In the genomic region with DNA sequence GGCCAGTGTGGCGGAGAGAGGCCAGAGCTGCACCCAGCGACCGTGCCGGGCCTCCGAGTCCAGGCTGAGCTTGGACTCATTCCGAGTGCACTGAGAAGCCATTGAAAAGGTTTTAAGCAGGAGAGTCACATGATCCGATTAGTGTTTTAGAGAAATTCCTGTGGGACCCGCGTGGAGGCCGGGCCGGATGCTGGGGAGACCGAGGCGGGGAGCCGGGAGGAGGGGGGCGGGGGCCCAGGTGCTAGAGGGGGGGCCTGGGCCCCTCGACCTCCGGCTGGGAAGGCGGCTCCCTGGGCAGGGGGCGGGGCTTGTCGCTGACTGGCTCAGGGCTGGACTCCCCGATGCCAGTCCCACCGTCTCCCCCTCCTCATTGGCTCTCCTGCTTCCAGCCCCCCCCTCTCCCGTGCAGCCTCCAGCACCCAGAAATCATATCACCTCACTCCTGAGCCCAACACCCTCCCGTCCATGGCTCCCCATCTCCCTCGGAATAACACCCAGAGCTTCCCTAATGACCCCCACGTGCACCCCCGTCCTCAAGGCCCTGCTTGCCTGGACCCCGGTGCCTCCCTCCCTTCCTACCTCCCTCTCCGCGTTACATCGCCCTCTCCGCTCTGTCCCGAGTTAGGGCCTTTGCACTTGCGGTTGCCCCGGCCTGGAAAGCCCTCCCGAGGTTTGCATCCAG, we compare ENCODE assay signal across 1 cellular context.
TF ChIP-seq lines count a peak whose summit lies in the region.

No MANE protein-coding gene starts in this region.

TF ChIP-seq in HepG2, 621 proteins besides CTCF, POLR2A, EP300 and RAD21 (continued from another document):
- TF ChIP-seq, protein P1, sequence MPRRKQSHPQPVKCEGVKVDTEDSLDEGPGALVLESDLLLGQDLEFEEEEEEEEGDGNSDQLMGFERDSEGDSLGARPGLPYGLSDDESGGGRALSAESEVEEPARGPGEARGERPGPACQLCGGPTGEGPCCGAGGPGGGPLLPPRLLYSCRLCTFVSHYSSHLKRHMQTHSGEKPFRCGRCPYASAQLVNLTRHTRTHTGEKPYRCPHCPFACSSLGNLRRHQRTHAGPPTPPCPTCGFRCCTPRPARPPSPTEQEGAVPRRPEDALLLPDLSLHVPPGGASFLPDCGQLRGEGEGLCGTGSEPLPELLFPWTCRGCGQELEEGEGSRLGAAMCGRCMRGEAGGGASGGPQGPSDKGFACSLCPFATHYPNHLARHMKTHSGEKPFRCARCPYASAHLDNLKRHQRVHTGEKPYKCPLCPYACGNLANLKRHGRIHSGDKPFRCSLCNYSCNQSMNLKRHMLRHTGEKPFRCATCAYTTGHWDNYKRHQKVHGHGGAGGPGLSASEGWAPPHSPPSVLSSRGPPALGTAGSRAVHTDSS (CRISPR knock-in tag; conservative IDR thresholded peaks at IDR 0.05): no peak
- TF ChIP-seq, protein P2, sequence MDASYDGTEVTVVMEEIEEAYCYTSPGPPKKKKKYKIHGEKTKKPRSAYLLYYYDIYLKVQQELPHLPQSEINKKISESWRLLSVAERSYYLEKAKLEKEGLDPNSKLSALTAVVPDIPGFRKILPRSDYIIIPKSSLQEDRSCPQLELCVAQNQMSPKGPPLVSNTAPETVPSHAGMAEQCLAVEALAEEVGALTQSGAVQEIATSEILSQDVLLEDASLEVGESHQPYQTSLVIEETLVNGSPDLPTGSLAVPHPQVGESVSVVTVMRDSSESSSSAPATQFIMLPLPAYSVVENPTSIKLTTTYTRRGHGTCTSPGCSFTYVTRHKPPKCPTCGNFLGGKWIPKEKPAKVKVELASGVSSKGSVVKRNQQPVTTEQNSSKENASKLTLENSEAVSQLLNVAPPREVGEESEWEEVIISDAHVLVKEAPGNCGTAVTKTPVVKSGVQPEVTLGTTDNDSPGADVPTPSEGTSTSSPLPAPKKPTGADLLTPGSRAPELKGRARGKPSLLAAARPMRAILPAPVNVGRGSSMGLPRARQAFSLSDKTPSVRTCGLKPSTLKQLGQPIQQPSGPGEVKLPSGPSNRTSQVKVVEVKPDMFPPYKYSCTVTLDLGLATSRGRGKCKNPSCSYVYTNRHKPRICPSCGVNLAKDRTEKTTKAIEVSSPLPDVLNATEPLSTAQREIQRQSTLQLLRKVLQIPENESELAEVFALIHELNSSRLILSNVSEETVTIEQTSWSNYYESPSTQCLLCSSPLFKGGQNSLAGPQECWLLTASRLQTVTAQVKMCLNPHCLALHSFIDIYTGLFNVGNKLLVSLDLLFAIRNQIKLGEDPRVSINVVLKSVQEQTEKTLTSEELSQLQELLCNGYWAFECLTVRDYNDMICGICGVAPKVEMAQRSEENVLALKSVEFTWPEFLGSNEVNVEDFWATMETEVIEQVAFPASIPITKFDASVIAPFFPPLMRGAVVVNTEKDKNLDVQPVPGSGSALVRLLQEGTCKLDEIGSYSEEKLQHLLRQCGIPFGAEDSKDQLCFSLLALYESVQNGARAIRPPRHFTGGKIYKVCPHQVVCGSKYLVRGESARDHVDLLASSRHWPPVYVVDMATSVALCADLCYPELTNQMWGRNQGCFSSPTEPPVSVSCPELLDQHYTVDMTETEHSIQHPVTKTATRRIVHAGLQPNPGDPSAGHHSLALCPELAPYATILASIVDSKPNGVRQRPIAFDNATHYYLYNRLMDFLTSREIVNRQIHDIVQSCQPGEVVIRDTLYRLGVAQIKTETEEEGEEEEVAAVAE (CRISPR knock-in tag; IDR thresholded peaks at IDR 0.05; ENCODE audit: borderline replicate concordance): no peak
- TF ChIP-seq ZNF225 (CRISPR knock-in tag; IDR thresholded peaks at IDR 0.05): no peak
- TF ChIP-seq HNF4G (IDR thresholded peaks at IDR 0.05; ENCODE audit: borderline replicate concordance, low read depth, low read length): no peak
- no peak for TF ChIP-seq HNF4G (CRISPR knock-in tag; IDR thresholded peaks at IDR 0.05; ENCODE audit: borderline replicate concordance, low read depth)
- TF ChIP-seq ZNF878 (CRISPR knock-in tag; IDR thresholded peaks at IDR 0.05): no peak
- peak; percentile 92 for TF ChIP-seq GABPB1 (CRISPR knock-in tag; IDR thresholded peaks at IDR 0.05)
- TF ChIP-seq ZNF337 (CRISPR knock-in tag; IDR thresholded peaks at IDR 0.05; ENCODE audit: borderline replicate concordance, low read depth): no peak
- no peak for TF ChIP-seq SUZ12 (IDR thresholded peaks at IDR 0.05; ENCODE audit: low read depth, low read length)
- TF ChIP-seq, protein P3, sequence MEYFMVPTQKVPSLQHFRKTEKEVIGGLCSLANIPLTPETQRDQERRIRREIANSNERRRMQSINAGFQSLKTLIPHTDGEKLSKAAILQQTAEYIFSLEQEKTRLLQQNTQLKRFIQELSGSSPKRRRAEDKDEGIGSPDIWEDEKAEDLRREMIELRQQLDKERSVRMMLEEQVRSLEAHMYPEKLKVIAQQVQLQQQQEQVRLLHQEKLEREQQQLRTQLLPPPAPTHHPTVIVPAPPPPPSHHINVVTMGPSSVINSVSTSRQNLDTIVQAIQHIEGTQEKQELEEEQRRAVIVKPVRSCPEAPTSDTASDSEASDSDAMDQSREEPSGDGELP (IDR thresholded peaks at IDR 0.05; ENCODE audit: borderline replicate concordance, low read depth): 0 out of 2 replicates have a peak, but pooled peaks have one; percentile 25
- TF ChIP-seq, protein P4, sequence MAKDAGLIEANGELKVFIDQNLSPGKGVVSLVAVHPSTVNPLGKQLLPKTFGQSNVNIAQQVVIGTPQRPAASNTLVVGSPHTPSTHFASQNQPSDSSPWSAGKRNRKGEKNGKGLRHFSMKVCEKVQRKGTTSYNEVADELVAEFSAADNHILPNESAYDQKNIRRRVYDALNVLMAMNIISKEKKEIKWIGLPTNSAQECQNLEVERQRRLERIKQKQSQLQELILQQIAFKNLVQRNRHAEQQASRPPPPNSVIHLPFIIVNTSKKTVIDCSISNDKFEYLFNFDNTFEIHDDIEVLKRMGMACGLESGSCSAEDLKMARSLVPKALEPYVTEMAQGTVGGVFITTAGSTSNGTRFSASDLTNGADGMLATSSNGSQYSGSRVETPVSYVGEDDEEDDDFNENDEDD (CRISPR knock-in tag; IDR thresholded peaks at IDR 0.05; ENCODE audit: borderline replicate concordance): no peak
- TF ChIP-seq SP5 (CRISPR knock-in tag; IDR thresholded peaks at IDR 0.05; ENCODE audit: borderline replicate concordance, low read depth): peak; percentile 41; the same call in 1 of the 2 replicates
- TF ChIP-seq ZNF557 (CRISPR knock-in tag; IDR thresholded peaks at IDR 0.05): no peak
- TF ChIP-seq, protein P5, sequence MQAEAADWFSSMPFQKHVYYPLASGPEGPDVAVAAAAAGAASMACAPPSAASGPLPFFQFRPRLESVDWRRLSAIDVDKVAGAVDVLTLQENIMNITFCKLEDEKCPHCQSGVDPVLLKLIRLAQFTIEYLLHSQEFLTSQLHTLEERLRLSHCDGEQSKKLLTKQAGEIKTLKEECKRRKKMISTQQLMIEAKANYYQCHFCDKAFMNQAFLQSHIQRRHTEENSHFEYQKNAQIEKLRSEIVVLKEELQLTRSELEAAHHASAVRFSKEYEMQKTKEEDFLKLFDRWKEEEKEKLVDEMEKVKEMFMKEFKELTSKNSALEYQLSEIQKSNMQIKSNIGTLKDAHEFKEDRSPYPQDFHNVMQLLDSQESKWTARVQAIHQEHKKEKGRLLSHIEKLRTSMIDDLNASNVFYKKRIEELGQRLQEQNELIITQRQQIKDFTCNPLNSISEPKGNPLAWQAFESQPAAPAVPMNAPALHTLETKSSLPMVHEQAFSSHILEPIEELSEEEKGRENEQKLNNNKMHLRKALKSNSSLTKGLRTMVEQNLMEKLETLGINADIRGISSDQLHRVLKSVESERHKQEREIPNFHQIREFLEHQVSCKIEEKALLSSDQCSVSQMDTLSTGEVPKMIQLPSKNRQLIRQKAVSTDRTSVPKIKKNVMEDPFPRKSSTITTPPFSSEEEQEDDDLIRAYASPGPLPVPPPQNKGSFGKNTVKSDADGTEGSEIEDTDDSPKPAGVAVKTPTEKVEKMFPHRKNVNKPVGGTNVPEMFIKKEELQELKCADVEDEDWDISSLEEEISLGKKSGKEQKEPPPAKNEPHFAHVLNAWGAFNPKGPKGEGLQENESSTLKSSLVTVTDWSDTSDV (CRISPR knock-in tag; IDR thresholded peaks at IDR 0.05): no peak
- TF ChIP-seq ZNF350 (CRISPR knock-in tag; IDR thresholded peaks at IDR 0.05; ENCODE audit: borderline replicate concordance, low read depth): no peak
- peak; percentile 22; the same call in 1 of the 2 replicates for TF ChIP-seq TBX2 (CRISPR knock-in tag; IDR thresholded peaks at IDR 0.05; ENCODE audit: borderline replicate concordance)
- no peak for TF ChIP-seq REL (CRISPR knock-in tag; conservative IDR thresholded peaks at IDR 0.05)
- TF ChIP-seq TCF7 (IDR thresholded peaks at IDR 0.05; ENCODE audit: low read depth): no peak
- TF ChIP-seq, protein P6, sequence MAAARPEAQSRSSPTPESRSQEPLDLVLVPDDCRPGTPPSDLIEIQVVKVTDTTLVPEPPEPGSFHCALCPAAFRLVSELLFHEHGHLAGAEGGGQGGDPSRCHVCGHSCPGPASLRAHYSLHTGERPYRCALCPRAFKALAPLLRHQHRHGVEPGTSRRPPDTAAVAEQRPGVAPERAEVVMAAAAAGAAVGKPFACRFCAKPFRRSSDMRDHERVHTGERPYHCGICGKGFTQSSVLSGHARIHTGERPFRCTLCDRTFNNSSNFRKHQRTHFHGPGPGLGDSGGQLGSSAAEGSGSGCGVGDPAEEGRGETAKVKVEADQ (CRISPR knock-in tag; IDR thresholded peaks at IDR 0.05; ENCODE audit: borderline replicate concordance): no peak
- no peak for TF ChIP-seq FOXJ3 (CRISPR knock-in tag; IDR thresholded peaks at IDR 0.05; ENCODE audit: borderline replicate concordance)
- no peak for TF ChIP-seq ZNF333 (CRISPR knock-in tag; IDR thresholded peaks at IDR 0.05; ENCODE audit: borderline replicate concordance)
- TF ChIP-seq, protein P7, sequence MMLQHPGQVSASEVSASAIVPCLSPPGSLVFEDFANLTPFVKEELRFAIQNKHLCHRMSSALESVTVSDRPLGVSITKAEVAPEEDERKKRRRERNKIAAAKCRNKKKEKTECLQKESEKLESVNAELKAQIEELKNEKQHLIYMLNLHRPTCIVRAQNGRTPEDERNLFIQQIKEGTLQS (CRISPR knock-in tag; IDR thresholded peaks at IDR 0.05): no peak
- TF ChIP-seq ZNF768 (CRISPR knock-in tag; IDR thresholded peaks at IDR 0.05): no peak
- TF ChIP-seq CCAR2 (optimal IDR thresholded peaks at IDR 0.05; ENCODE audit: low read depth, low read length): no peak
- no peak for TF ChIP-seq ZBTB20 (CRISPR knock-in tag; IDR thresholded peaks at IDR 0.05; ENCODE audit: borderline replicate concordance, low read depth)
- TF ChIP-seq, protein P8, sequence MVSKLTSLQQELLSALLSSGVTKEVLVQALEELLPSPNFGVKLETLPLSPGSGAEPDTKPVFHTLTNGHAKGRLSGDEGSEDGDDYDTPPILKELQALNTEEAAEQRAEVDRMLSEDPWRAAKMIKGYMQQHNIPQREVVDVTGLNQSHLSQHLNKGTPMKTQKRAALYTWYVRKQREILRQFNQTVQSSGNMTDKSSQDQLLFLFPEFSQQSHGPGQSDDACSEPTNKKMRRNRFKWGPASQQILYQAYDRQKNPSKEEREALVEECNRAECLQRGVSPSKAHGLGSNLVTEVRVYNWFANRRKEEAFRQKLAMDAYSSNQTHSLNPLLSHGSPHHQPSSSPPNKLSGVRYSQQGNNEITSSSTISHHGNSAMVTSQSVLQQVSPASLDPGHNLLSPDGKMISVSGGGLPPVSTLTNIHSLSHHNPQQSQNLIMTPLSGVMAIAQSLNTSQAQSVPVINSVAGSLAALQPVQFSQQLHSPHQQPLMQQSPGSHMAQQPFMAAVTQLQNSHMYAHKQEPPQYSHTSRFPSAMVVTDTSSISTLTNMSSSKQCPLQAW (CRISPR knock-in tag; IDR thresholded peaks at IDR 0.05): no peak
- peak; percentile 47; the same call in 1 of the 2 replicates for TF ChIP-seq PITX1 (CRISPR knock-in tag; IDR thresholded peaks at IDR 0.05)
- TF ChIP-seq ZNF510 (CRISPR knock-in tag; IDR thresholded peaks at IDR 0.05; ENCODE audit: low read depth): no peak
- no peak for TF ChIP-seq ZNF562 (CRISPR knock-in tag; IDR thresholded peaks at IDR 0.05; ENCODE audit: borderline replicate concordance)
- TF ChIP-seq RAD51 (IDR thresholded peaks at IDR 0.05; ENCODE audit: borderline replicate concordance): no peak
- TF ChIP-seq SPEN (CRISPR knock-in tag; IDR thresholded peaks at IDR 0.05; ENCODE audit: low read depth): peak; percentile 51; the same call in 1 of the 2 replicates
- TF ChIP-seq MAFF (IDR thresholded peaks at IDR 0.05; ENCODE audit: low read depth, low read length): no peak
- TF ChIP-seq ZFP37 (CRISPR knock-in tag; IDR thresholded peaks at IDR 0.05; ENCODE audit: borderline replicate concordance): no peak
- no peak for TF ChIP-seq ZC3H13 (CRISPR knock-in tag; IDR thresholded peaks at IDR 0.05)
- TF ChIP-seq CBFB (CRISPR knock-in tag; IDR thresholded peaks at IDR 0.05): no peak
- TF ChIP-seq SAP130 (CRISPR knock-in tag; IDR thresholded peaks at IDR 0.05; ENCODE audit: low read depth): peak; percentile 8; the same call in 1 of the 2 replicates
- TF ChIP-seq ZSCAN31 (CRISPR knock-in tag; IDR thresholded peaks at IDR 0.05; ENCODE audit: low read depth): no peak
- TF ChIP-seq ZNF256 (CRISPR knock-in tag; conservative IDR thresholded peaks at IDR 0.05): no peak
- TF ChIP-seq ATF7-NPFF (CRISPR knock-in tag; IDR thresholded peaks at IDR 0.05; ENCODE audit: low read depth): no peak
